ENCODE assay signal across 24 cellular contexts in genomic region chr4:176011523-176011922, GRCh38. TPM values are rescaled to one million over a fixed set of nuclear protein-coding genes. Genes with fewer than 3 reads are reported as not detected.
DNase-seq lines count a peak whose midpoint lies in the region; ATAC-seq, FAIRE-seq and TF ChIP-seq lines count a peak whose summit lies in the region.
"Had no signal": no experiment of that assay in that cellular context is flagged by ENCODE, and none has a peak within 500 bp of the region (broad histone marks: within the 10 kb centered on the region; RNA-seq: fewer than 3 reads in every experiment).

No MANE protein-coding gene starts in this region.

- DNase-seq in GM12891 (ENCODE audit: insufficient read length, low spot score) (no peak), HT1080 (ENCODE audit: low read depth) (peak; percentile 28), glomerular visceral epithelial cell (ENCODE audit: extremely low spot score) (peak; percentile 49), AML-193 (lab: John Stamatoyannopoulos, UW) (no peak), DMS79 treated with DMSO at 0.1 percent for 48 hours (lab: John Stamatoyannopoulos, UW) (no peak), H54 (ENCODE audit: insufficient read length, low spot score) (no peak)
- DNase-seq: activated CD4-positive, alpha-beta memory T cell treated with anti-CD3 and anti-CD28 coated beads, Interleukin-2, amount 10 ng/mL, durations not matched to agents 7 days and 5 days; activated T-cell treated with anti-CD3 and anti-CD28 coated beads, Interleukin-2, amount 50 U/mL, for 4 hours; hippocampal formation; IMR-90; mesenchymal stem cell; naive thymus-derived CD8-positive, alpha-beta T cell; NCI-H1048; NCI-H2029; NCI-H510A; ovary; stimulated activated CD4-positive, alpha-beta T cell treated with anti-CD3 and anti-CD28 coated beads, Interleukin-2, amount 100 ng/mL, for 24 hours; stomach; upper lobe of left lung; WERI-Rb-1 had no signal

- FAIRE-seq in GM12891 (lab: Jason Lieb, UNC) (peak; percentile 33), H54 (lab: Jason Lieb, UNC) (no peak)
- FAIRE-seq: GM12892, keratinocyte had no signal

- peak; percentile 10 for ATAC-seq in GM21367 (IDR thresholded peaks at IDR 0.05; ENCODE audit: unreplicated experiment)
- no peak for ATAC-seq in activated CD4-positive, CD25-positive, alpha-beta regulatory T cell treated with anti-CD3 and anti-CD28 coated beads, Interleukin-2, amount 50 U/mL, for 24 hours
- ATAC-seq: activated T-cell treated with anti-CD3 and anti-CD28 coated beads, Interleukin-2, amount 50 U/mL, for 4 hours; naive thymus-derived CD8-positive, alpha-beta T cell had no signal

- TF ChIP-seq POLR2A in GM12891 (IDR thresholded peaks at IDR 0.05; ENCODE audit: low read depth, low read length) (no peak), H54 (IDR thresholded peaks at IDR 0.05; ENCODE audit: low read depth, low read length) (no peak)

TF ChIP-seq in GM12891, 5 proteins besides CTCF, POLR2A, EP300 and RAD21:
- TF ChIP-seq TAF1 (IDR thresholded peaks at IDR 0.05; ENCODE audit: low read depth, low read length) (no peak), PAX5 (IDR thresholded peaks at IDR 0.05; ENCODE audit: insufficient read depth, low read length, severe bottlenecking) (no peak), POU2F2 (IDR thresholded peaks at IDR 0.05; ENCODE audit: low read depth, low read length) (no peak), SPI1 (IDR thresholded peaks at IDR 0.05; ENCODE audit: low read depth, low read length) (no peak), POLR2AphosphoS5 (IDR thresholded peaks at IDR 0.05; ENCODE audit: low read depth, low read length) (no peak)

RNA-seq across cellular contexts. Expression of gene WDR17, which starts 54.1 kb away (rescaled TPM):
- 0.53 TPM for polyA plus RNA-seq in GM12891 (2012; ENCODE audit: low read depth, missing spikeins)
- 0.77 and 1.1 TPM in 2 replicates for total RNA-seq in HT1080 (2014; rRNA removed; shearing (Covaris generic))
- polyA plus RNA-seq in HT1080 (2015; cell fraction: cytosol; rRNA removed) = 1.3 and 3.6 TPM in 2 replicates
- 4.8 TPM in 2 replicates for polyA plus RNA-seq in HT1080 (2015; cell fraction: nucleus; rRNA removed)

Comparison
In these comparisons a context has a peak if more than half of its experiments do, and no peak if none do; other contexts are left out.
1. DNase-seq: peak in HT1080 (single experiment) and glomerular visceral epithelial cell (single experiment); none in GM12891 (single experiment), AML-193 (0 of 2), DMS79 treated with DMSO at 0.1 percent for 48 hours (single experiment) and H54 (single experiment).